ENCODE assay signal across 1 cellular context in genomic region chr3:27596334-27596841, GRCh38.
A peak's percentile ranks its signal among the peaks of the same experiment; 100 is the strongest.
TF ChIP-seq lines count a peak whose summit lies in the region.

No MANE protein-coding gene starts in this region.

TF ChIP-seq in GM12878, 131 proteins besides CTCF, POLR2A, EP300 and RAD21 (continued from another document and continues in another):
- TF ChIP-seq CEBPB (IDR thresholded peaks at IDR 0.05; ENCODE audit: borderline replicate concordance in 1 of 2, low read depth in 2 of 2, low read length in 2 of 2) (no peak), ATF7 (IDR thresholded peaks at IDR 0.05; ENCODE audit: low read depth) (0 out of 2 replicates have a peak, but pooled peaks have one; percentile 31), GATAD2B (conservative IDR thresholded peaks at IDR 0.05; ENCODE audit: low read depth) (no peak), MXI1 (IDR thresholded peaks at IDR 0.05; ENCODE audit: low read depth, low read length) (no peak), MTA3 (IDR thresholded peaks at IDR 0.05; ENCODE audit: borderline replicate concordance, low read length) (0 out of 2 replicates have a peak, but pooled peaks have one; percentile 61), NBN (IDR thresholded peaks at IDR 0.05) (no peak), STAT3 (IDR thresholded peaks at IDR 0.05; ENCODE audit: low read depth, low read length) (no peak), POU2F2 (IDR thresholded peaks at IDR 0.05; ENCODE audit: borderline replicate concordance, low read depth, low read length) (peak; percentile 22; the same call in 1 of the 3 replicates), ZNF217 (IDR thresholded peaks at IDR 0.05) (peak; percentile 54; the same call in 1 of the 2 replicates), CBX3 (IDR thresholded peaks at IDR 0.05; ENCODE audit: borderline replicate concordance, low read depth) (no peak), ESRRA (IDR thresholded peaks at IDR 0.05; ENCODE audit: low read length) (no peak), EZH2 (IDR thresholded peaks at IDR 0.05; ENCODE audit: borderline replicate concordance, control insufficient read depth, low read depth, low read length) (no peak), MYC (IDR thresholded peaks at IDR 0.05; ENCODE audit: insufficient read depth, insufficient read length, insufficient replicate concordance, low read length, severe bottlenecking) (no peak), PAX5 (IDR thresholded peaks at IDR 0.05; ENCODE audit: borderline replicate concordance, low read depth, low read length) (peak; percentile 49; the same call in 1 of the 2 replicates), STAT1 (conservative IDR thresholded peaks at IDR 0.05) (no peak), BHLHE40 (IDR thresholded peaks at IDR 0.05; ENCODE audit: borderline replicate concordance in 1 of 2, low read depth in 2 of 2, low read length in 1 of 2) (peak in 1 of 2 experiments; percentile 32; a peak in 1 of 4 replicates), KAT2A (conservative IDR thresholded peaks at IDR 0.05; ENCODE audit: control insufficient read depth, low read depth, low read length) (no peak), NFXL1 (IDR thresholded peaks at IDR 0.05; ENCODE audit: borderline replicate concordance) (no peak), ELK1 (IDR thresholded peaks at IDR 0.05; ENCODE audit: low read depth, low read length) (no peak), PBX3 (IDR thresholded peaks at IDR 0.05; ENCODE audit: insufficient replicate concordance, low read depth, low read length) (no peak), TAF1 (IDR thresholded peaks at IDR 0.05; ENCODE audit: borderline replicate concordance, low read depth, low read length) (no peak), SP1 (IDR thresholded peaks at IDR 0.05; ENCODE audit: low read depth, low read length) (no peak), SIX5 (IDR thresholded peaks at IDR 0.05; ENCODE audit: low read depth, low read length, severe bottlenecking) (no peak), ZNF24 (IDR thresholded peaks at IDR 0.05) (0 out of 2 replicates have a peak, but pooled peaks have one; percentile 43), TBL1XR1 (IDR thresholded peaks at IDR 0.05; ENCODE audit: low read depth, low read length) (no peak), PRDM15 (CRISPR knock-in tag; IDR thresholded peaks at IDR 0.05) (no peak), NFIC (IDR thresholded peaks at IDR 0.05; ENCODE audit: low read depth, low read length) (peak; percentile 86), ASH2L (IDR thresholded peaks at IDR 0.05; ENCODE audit: borderline replicate concordance, low read depth) (no peak), NKRF (conservative IDR thresholded peaks at IDR 0.05) (no peak), TCF7 (IDR thresholded peaks at IDR 0.05; ENCODE audit: borderline replicate concordance) (peak; percentile 63; the same call in 1 of the 2 replicates), BCL3 (IDR thresholded peaks at IDR 0.05; ENCODE audit: borderline replicate concordance, insufficient read depth, low read depth, low read length, poor library complexity, severe bottlenecking) (peak; percentile 15), ZNF687 (IDR thresholded peaks at IDR 0.05) (no peak), RAD51 (IDR thresholded peaks at IDR 0.05) (no peak; the same call in 1 of the 2 replicates), SREBF1 (IDR thresholded peaks at IDR 0.05; ENCODE audit: low read length) (no peak), E2F8 (IDR thresholded peaks at IDR 0.05; ENCODE audit: low read depth, partially characterized antibody) (no peak), REST (IDR thresholded peaks at IDR 0.05; ENCODE audit: low read depth, low read length) (no peak), CHD2 (IDR thresholded peaks at IDR 0.05; ENCODE audit: borderline replicate concordance, low read depth, low read length) (no peak)
